9 cellular contexts compared by ENCODE assay signal in the genomic region with DNA sequence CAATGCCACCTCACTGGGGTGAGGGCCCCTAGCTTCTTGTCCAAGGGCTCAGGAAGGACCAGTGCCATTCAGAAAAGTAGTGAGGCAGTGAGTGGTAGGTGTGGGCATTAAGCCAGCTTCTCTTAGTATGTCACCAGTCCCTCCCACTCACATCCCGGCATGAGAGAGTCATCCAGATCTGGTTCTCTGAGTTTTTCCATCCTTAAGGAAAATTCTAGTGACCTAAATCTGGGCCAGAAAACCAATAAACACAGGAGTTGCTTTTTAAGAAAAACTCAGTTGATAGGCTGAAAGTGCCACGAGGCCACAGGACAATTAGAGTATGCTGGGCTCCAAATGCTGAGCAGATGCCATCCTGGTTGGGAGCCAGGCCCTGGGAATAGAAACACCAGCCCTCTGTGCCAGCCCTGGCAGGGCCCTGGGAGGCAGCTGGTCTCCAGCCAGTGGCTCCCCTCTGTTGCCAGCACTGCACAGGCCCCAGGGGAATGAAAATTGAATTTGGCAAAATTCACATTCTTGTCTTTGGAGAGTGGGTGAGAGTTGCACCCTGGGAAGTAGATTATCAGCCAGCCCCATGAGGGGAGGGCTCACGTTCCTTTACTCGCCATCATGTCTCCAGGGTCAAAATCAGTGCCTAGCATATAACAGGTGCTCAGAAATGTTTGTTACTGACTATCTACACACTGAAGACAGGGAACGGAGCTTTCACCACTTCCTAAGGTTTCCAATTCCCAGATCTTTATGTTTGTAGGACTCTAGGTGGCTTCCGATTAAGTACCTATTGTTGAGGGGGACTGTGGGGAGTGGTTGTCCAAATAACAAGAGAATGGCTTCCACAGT. TPM values are rescaled to one million over a fixed set of nuclear protein-coding genes. Genes with fewer than 3 reads are reported as not detected.
A peak's percentile ranks its signal among the peaks of the same experiment; 100 is the strongest.
DNase-seq lines count a peak whose midpoint lies in the region; ATAC-seq and TF ChIP-seq lines count a peak whose summit lies in the region.
"Had no signal": no experiment of that assay in that cellular context is flagged by ENCODE, and none has a peak within 500 bp of the region (broad histone marks: within the 10 kb centered on the region; RNA-seq: fewer than 3 reads in every experiment).

No MANE protein-coding gene starts in this region.

- H3K27ac Mint-ChIP-seq in HFFc6, result no peak overlapping the region
- H3K27ac Mint-ChIP-seq: activated T-cell treated with anti-CD3 and anti-CD28 coated beads, Interleukin-2, amount 50 U/mL, for 24 hours; stimulated activated naive CD8-positive, alpha-beta T cell treated with anti-CD3 and anti-CD28 coated beads, Interleukin-15, amount 100 ng/mL, for 72 hours had no signal

- TF ChIP-seq EP300 in tibial nerve (IDR thresholded peaks at IDR 0.05), result no peak

- intact Hi-C loops in ascending aorta (cut with DNase I) (loop anchor here (2.0 kb wide), 2 partner anchors 30 to 54 kb away; a partner anchor contains a TSS), left cardiac atrium (cut with DNase I) (no loop called here)

- WGBS in tibial nerve, 2 donors, result 60 to 65% methylated on average over 6 of the region's 6 CpGs

- peaks cover 3% of the 10 kb centered on the region; the same call in 1 of the 2 replicates for H3K9me3 Mint-ChIP-seq in HFFc6
- H3K9me3 Mint-ChIP-seq: stimulated activated naive CD8-positive, alpha-beta T cell treated with anti-CD3 and anti-CD28 coated beads, Interleukin-15, amount 100 ng/mL, for 72 hours had no signal

- peak; percentile 91 to 98 for ATAC-seq in left cardiac atrium
- peak; percentile 62 for ATAC-seq in thoracic aorta (ENCODE audit: insufficient number of reproducible peaks, low FRiP score, low read depth)
- ATAC-seq: stimulated activated naive CD8-positive, alpha-beta T cell treated with anti-CD3 and anti-CD28 coated beads, Interleukin-15, amount 100 ng/mL, for 72 hours had no signal

- H3K36me3 Mint-ChIP-seq in HFFc6 (ENCODE audit: low read depth), result no peaks in the 10 kb centered on the region; the same call in 1 of the 2 replicates

- H3K4me3 Mint-ChIP-seq in HFFc6, result no peak overlapping the region
- H3K4me3 Mint-ChIP-seq: activated T-cell treated with anti-CD3 and anti-CD28 coated beads, Interleukin-2, amount 50 U/mL, for 24 hours; stimulated activated naive CD8-positive, alpha-beta T cell treated with anti-CD3 and anti-CD28 coated beads, Interleukin-15, amount 100 ng/mL, for 72 hours had no signal

- TF ChIP-seq POLR2A in tibial nerve (IDR thresholded peaks at IDR 0.05), result no peak

- H3K27me3 ChIP-seq in ascending aorta, result no peaks in the 10 kb centered on the region
- H3K27me3 ChIP-seq in thoracic aorta (replicated peaks; ENCODE audit: insufficient read depth), result no peaks in the 10 kb centered on the region
- H3K27me3 ChIP-seq in tibial nerve, result no peaks in the 10 kb centered on the region

- peaks cover 0 to 11% of the 10 kb centered on the region in 2 donors for H3K9me3 ChIP-seq in ascending aorta
- no peaks in the 10 kb centered on the region for H3K9me3 ChIP-seq in thoracic aorta
- H3K9me3 ChIP-seq in tibial nerve, result peaks cover 0 to 9% (median 0%) of the 10 kb centered on the region in 4 donors

- peaks cover 20% of the 10 kb centered on the region for H3K4me1 Mint-ChIP-seq in HFFc6 (ENCODE audit: low read depth)
- H3K4me1 Mint-ChIP-seq: stimulated activated naive CD8-positive, alpha-beta T cell treated with anti-CD3 and anti-CD28 coated beads, Interleukin-15, amount 100 ng/mL, for 72 hours had no signal

- H3K4me1 ChIP-seq in ascending aorta (peaks cover 3 to 21% of the 10 kb centered on the region in 2 donors), thoracic aorta (ENCODE audit: control insufficient read depth in 1 of 2, low read depth in 2 of 2) (peaks cover 2 to 24% of the 10 kb centered on the region in 2 donors), tibial nerve (peaks cover 0 to 18% (median 0%) of the 10 kb centered on the region in 4 donors)

- peaks cover 3% of the 10 kb centered on the region for H3K27me3 Mint-ChIP-seq in HFFc6 (ENCODE audit: insufficient read depth)
- H3K27me3 Mint-ChIP-seq: stimulated activated naive CD8-positive, alpha-beta T cell treated with anti-CD3 and anti-CD28 coated beads, Interleukin-15, amount 100 ng/mL, for 72 hours had no signal

- DNase-seq in HFFc6, result peak; percentile 54
- DNase-seq in ascending aorta (ENCODE audit: low spot score in 2 of 2), result peak; percentile 37 to 88
- peak; percentile 72 for DNase-seq in left cardiac atrium
- DNase-seq in thoracic aorta (ENCODE audit: low spot score), result peak; percentile 69
- DNase-seq in NCI-H774 (lab: John Stamatoyannopoulos, UW), result no peak
- DNase-seq in islet precursor cell, result no peak
- no peak for DNase-seq in tibial nerve (ENCODE audit: low spot score in 2 of 2)
- DNase-seq: activated T-cell treated with anti-CD3 and anti-CD28 coated beads, Interleukin-2, amount 50 U/mL, for 24 hours; stimulated activated naive CD8-positive, alpha-beta T cell treated with anti-CD3 and anti-CD28 coated beads, Interleukin-15, amount 100 ng/mL, for 72 hours had no signal

- TF ChIP-seq CTCF in HFFc6 (IDR thresholded peaks at IDR 0.05), result no peak
- TF ChIP-seq CTCF in ascending aorta (IDR thresholded peaks at IDR 0.05), result no peak
- TF ChIP-seq CTCF in thoracic aorta (IDR thresholded peaks at IDR 0.05), result no peak
- TF ChIP-seq CTCF in tibial nerve (IDR thresholded peaks at IDR 0.05), result no peak

- H3K27ac ChIP-seq in ascending aorta (peak overlapping the region in 1 of 2 donors; percentile 13), thoracic aorta (peak overlapping the region in 1 of 2 donors; percentile 25), tibial nerve (no peak overlapping the region)

- no peaks in the 10 kb centered on the region for H3K36me3 ChIP-seq in ascending aorta
- H3K36me3 ChIP-seq in thoracic aorta, result no peaks in the 10 kb centered on the region
- no peaks in the 10 kb centered on the region for H3K36me3 ChIP-seq in tibial nerve

- H3K4me3 ChIP-seq in ascending aorta (no peak overlapping the region), thoracic aorta (no peak overlapping the region), tibial nerve (no peak overlapping the region)

RNA-seq across cellular contexts. Expression of a gene that starts 52.8 kb away (rescaled TPM):
- total RNA-seq in HFFc6 (2021; fragmentation: NEBNext Ultra II Directional; extraction: Animal tissue kit (Norgen Biotek cat#: 25700)), result 10 to 100 TPM; 10.6 to 28.5 (median 11.6) TPM
- total RNA-seq in ascending aorta, result 53.9 TPM
- total RNA-seq in left cardiac atrium, result 10 to 100 TPM; 10.4 to 15.4 TPM
- 10 to 100 TPM; 10.3 to 17.8 TPM for total RNA-seq in thoracic aorta
- total RNA-seq in tibial nerve, result 10 to 100 TPM; 19.8 to 47.7 (median 35.8) TPM

Comparison
In these comparisons a context has a peak if more than half of its experiments do, and no peak if none do; other contexts are left out.
1. DNase-seq: peak in HFFc6 (single experiment), ascending aorta (2 of 2), left cardiac atrium (single experiment) and thoracic aorta (single experiment); none in NCI-H774 (single experiment), islet precursor cell (single experiment) and tibial nerve (0 of 2).